In genomic region chr5:136036293-136036911, GRCh38 we compare ENCODE assay signal across 12 cellular contexts. TPM values are rescaled to one million over a fixed set of nuclear protein-coding genes. Genes with fewer than 3 reads are reported as not detected.
DNase-seq lines count a peak whose midpoint lies in the region; ATAC-seq and TF ChIP-seq lines count a peak whose summit lies in the region.
"Had no signal": no experiment of that assay in that cellular context is flagged by ENCODE, and none has a peak within 500 bp of the region (broad histone marks: within the 10 kb centered on the region; RNA-seq: fewer than 3 reads in every experiment).

No MANE protein-coding gene starts in this region.

- H3K36me3 ChIP-seq in hepatocyte (replicated peaks; ENCODE audit: insufficient read depth, low read depth): peaks cover 3% of the 10 kb centered on the region

- peaks cover 17% of the 10 kb centered on the region for H3K4me1 ChIP-seq in hepatocyte (ENCODE audit: insufficient read depth)
- H3K4me1 ChIP-seq: parathyroid adenoma had no signal

- H3K36me3 Mint-ChIP-seq in T-helper 2 cell treated with Interferon-gamma antibody and Interleukin-4, amounts not matched to agents 5 μg/mL and 100 μg/mL, for 36 hours (ENCODE audit: low read depth): peaks cover 4% of the 10 kb centered on the region
- H3K36me3 Mint-ChIP-seq in T-helper 17 cell (ENCODE audit: low read depth): no peaks in the 10 kb centered on the region
- H3K36me3 Mint-ChIP-seq in stimulated activated effector memory CD8-positive, alpha-beta T cell treated with anti-CD3 and anti-CD28 coated beads, Interleukin-12 subunit alpha, Interleukin-12 subunit beta, amount 100 ng/mL, for 72 hours: no peaks in the 10 kb centered on the region

- no peaks in the 10 kb centered on the region for H4K20me1 ChIP-seq in hepatocyte (ENCODE audit: insufficient read depth, poor library complexity, severe bottlenecking)

- no peaks in the 10 kb centered on the region for H3K9me3 Mint-ChIP-seq in T-helper 2 cell treated with Interferon-gamma antibody and Interleukin-4, amounts not matched to agents 5 μg/mL and 100 μg/mL, for 36 hours
- H3K9me3 Mint-ChIP-seq in stimulated activated effector memory CD8-positive, alpha-beta T cell treated with anti-CD3 and anti-CD28 coated beads, Interleukin-12 subunit alpha, Interleukin-12 subunit beta, amount 100 ng/mL, for 72 hours: peaks cover 2% of the 10 kb centered on the region

- no peaks in the 10 kb centered on the region for H3K27me3 ChIP-seq in hepatocyte

- no peaks in the 10 kb centered on the region for H3K79me2 ChIP-seq in hepatocyte
- H3K79me2 ChIP-seq: parathyroid adenoma had no signal

- WGBS in hepatocyte (ENCODE audit: low lambda C conversion rate, missing lambda C conversion rate): 96% methylated on average over 1 of the region's 1 CpG

- H3K27me3 Mint-ChIP-seq in T-helper 2 cell treated with Interferon-gamma antibody and Interleukin-4, amounts not matched to agents 5 μg/mL and 100 μg/mL, for 36 hours (ENCODE audit: low read depth): peaks cover 11% of the 10 kb centered on the region
- H3K27me3 Mint-ChIP-seq in T-helper 17 cell: no peaks in the 10 kb centered on the region

- H2AFZ ChIP-seq in hepatocyte: no peak overlapping the region
- H2AFZ ChIP-seq: parathyroid adenoma had no signal

- no peak overlapping the region for H3K4me2 ChIP-seq in hepatocyte

- peak overlapping the region; percentile 84 for H3K27ac Mint-ChIP-seq in T-helper 2 cell treated with Interferon-gamma antibody and Interleukin-4, amounts not matched to agents 5 μg/mL and 100 μg/mL, for 36 hours
- peak overlapping the region; percentile 91 for H3K27ac Mint-ChIP-seq in T-helper 17 cell
- peak overlapping the region; percentile 92 for H3K27ac Mint-ChIP-seq in stimulated activated effector memory CD8-positive, alpha-beta T cell treated with anti-CD3 and anti-CD28 coated beads, Interleukin-12 subunit alpha, Interleukin-12 subunit beta, amount 100 ng/mL, for 72 hours

- H3K9me2 ChIP-seq in hepatocyte (replicated peaks; ENCODE audit: insufficient read depth): no peaks in the 10 kb centered on the region

- TF ChIP-seq CTCF in hepatocyte (IDR thresholded peaks at IDR 0.05; ENCODE audit: poor library complexity): no peak

- peaks cover 20% of the 10 kb centered on the region for H3K4me1 Mint-ChIP-seq in T-helper 2 cell treated with Interferon-gamma antibody and Interleukin-4, amounts not matched to agents 5 μg/mL and 100 μg/mL, for 36 hours (ENCODE audit: low read depth)
- peaks cover 32% of the 10 kb centered on the region for H3K4me1 Mint-ChIP-seq in T-helper 17 cell
- peaks cover 49% of the 10 kb centered on the region for H3K4me1 Mint-ChIP-seq in stimulated activated effector memory CD8-positive, alpha-beta T cell treated with anti-CD3 and anti-CD28 coated beads, Interleukin-12 subunit alpha, Interleukin-12 subunit beta, amount 100 ng/mL, for 72 hours

- ATAC-seq in T-helper 17 cell: no peak
- no peak for ATAC-seq in stimulated activated effector memory CD8-positive, alpha-beta T cell treated with anti-CD3 and anti-CD28 coated beads, Interleukin-12 subunit alpha, Interleukin-12 subunit beta, amount 100 ng/mL, for 72 hours
- ATAC-seq in GM21447 (IDR thresholded peaks at IDR 0.05; ENCODE audit: unreplicated experiment): no peak
- ATAC-seq: K562 had no signal

- H3K4me3 ChIP-seq in hepatocyte: no peak overlapping the region
- H3K4me3 ChIP-seq: K562 had no signal

- peak overlapping the region; percentile 15 for H3K27ac ChIP-seq in hepatocyte
- H3K27ac ChIP-seq: parathyroid adenoma had no signal

- peak overlapping the region; percentile 57 for H3K4me3 Mint-ChIP-seq in T-helper 2 cell treated with Interferon-gamma antibody and Interleukin-4, amounts not matched to agents 5 μg/mL and 100 μg/mL, for 36 hours
- peak overlapping the region; percentile 47 for H3K4me3 Mint-ChIP-seq in T-helper 17 cell
- peak overlapping the region; percentile 51 for H3K4me3 Mint-ChIP-seq in stimulated activated effector memory CD8-positive, alpha-beta T cell treated with anti-CD3 and anti-CD28 coated beads, Interleukin-12 subunit alpha, Interleukin-12 subunit beta, amount 100 ng/mL, for 72 hours

- DNase-seq in T-helper 2 cell treated with Interferon-gamma antibody and Interleukin-4, amounts not matched to agents 5 μg/mL and 100 μg/mL, for 36 hours (ENCODE audit: low spot score): no peak
- DNase-seq in T-helper 2 cell (no peak), T-helper 17 cell (no peak), hepatocyte (ENCODE audit: low spot score) (no peak), NAMALWA (ENCODE audit: low spot score) (no peak), NCI-H1436 (lab: John Stamatoyannopoulos, UW) (no peak)
- no peak for DNase-seq in stimulated activated effector memory CD8-positive, alpha-beta T cell treated with anti-CD3 and anti-CD28 coated beads, Interleukin-12 subunit alpha, Interleukin-12 subunit beta, amount 100 ng/mL, for 72 hours (ENCODE audit: low spot score in 2 of 2)
- DNase-seq: activated CD4-positive, alpha-beta T cell treated with anti-CD3 and anti-CD28 coated beads for 48 hours; OCI-M1 had no signal

- H3K9me3 ChIP-seq in T-helper 17 cell (ENCODE audit: control insufficient read depth, low read length, poor library complexity, severe bottlenecking): no peaks in the 10 kb centered on the region
- H3K9me3 ChIP-seq in hepatocyte (ENCODE audit: low read depth): no peaks in the 10 kb centered on the region

RNA-seq across cellular contexts. Expression of gene TGFBI, which starts 7.6 kb away (rescaled TPM):
- total RNA-seq in T-helper 17 cell: 1 to 10 TPM; 6.6 to 8.6 TPM
- total RNA-seq in hepatocyte: 316 and 401 TPM in 2 replicates
- 396 and 509 TPM in 2 replicates for polyA plus RNA-seq in hepatocyte

Comparison
In these comparisons a context has a peak if more than half of its experiments do, and no peak if none do; other contexts are left out.
1. RNA of gene TGFBI, which starts 7.6 kb away (total RNA-seq): 316 to 401 TPM in hepatocyte; 6.6 to 8.6 TPM in T-helper 17 cell; every median in the first group is over 10 times any median in the second.
2. Peak in every context shown above with its lines, with median percentiles within 50 percentile points of each other: H3K27ac Mint-ChIP-seq and H3K4me3 Mint-ChIP-seq.